32 cellular contexts compared by ENCODE assay signal in the genomic region with DNA sequence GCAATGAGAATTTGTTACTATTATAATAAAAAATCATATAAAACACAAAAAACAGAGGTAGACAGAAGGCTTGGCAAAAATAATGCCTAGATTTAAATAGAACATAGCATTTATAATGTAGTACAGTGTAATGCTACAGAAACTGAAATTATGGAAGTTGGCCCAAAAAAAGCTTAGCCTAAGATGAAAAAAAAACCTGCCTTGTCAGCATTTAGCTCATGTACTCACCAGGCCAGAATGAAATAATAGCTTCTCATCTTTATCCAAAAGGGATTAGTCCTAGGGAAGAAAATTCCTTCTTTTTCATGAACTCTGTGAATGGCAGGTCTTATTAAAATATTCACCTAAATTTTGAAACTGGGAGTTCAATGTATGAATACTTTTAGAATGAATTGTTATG.
"Had no signal": no experiment of that assay in that cellular context is flagged by ENCODE, and none has a peak within 500 bp of the region (broad histone marks: within the 10 kb centered on the region; RNA-seq: fewer than 3 reads in every experiment).

No MANE protein-coding gene starts in this region.

- H3K36me3 ChIP-seq: neutrophil, ovary, spleen, stomach, suprapubic skin, tibial artery, transverse colon, upper lobe of right lung, uterus had no signal

- H3K9me3 ChIP-seq: neutrophil, ovary, psoas muscle, stomach, suprapubic skin, testis, tibial artery, upper lobe of right lung, uterus had no signal

- H3K27me3 Mint-ChIP-seq: naive thymus-derived CD4-positive, alpha-beta T cell; progenitor cell of endocrine pancreas; stimulated activated naive B cell treated with anti-CD40 and anti-IgM and Interleukin-4, amounts not matched to agents 10 μg/mL and 1 μg/mL and 100 μg/mL, for 72 hours; stimulated activated naive CD8-positive, alpha-beta T cell treated with anti-CD3 and anti-CD28 coated beads, Interleukin-15, Interleukin-2, amounts not matched to agents 100 ng/mL and 50 ng/mL, for 24 hours; type B pancreatic cell had no signal

- DNase-seq: naive thymus-derived CD4-positive, alpha-beta T cell; natural killer cell; nephron progenitor cell; nucleus accumbens; ovary; posterior cingulate gyrus; psoas muscle; right cardiac atrium; spleen; stimulated activated CD4-positive, alpha-beta T cell treated with anti-CD3 and anti-CD28 coated beads, Interleukin-15, amount 100 ng/mL, for 24 hours; stimulated activated CD4-positive, alpha-beta T cell treated with anti-CD3 and anti-CD28 coated beads, Interleukin-2, amount 100 ng/mL, for 24 hours; stimulated activated CD4-positive, alpha-beta T cell treated with anti-CD3 and anti-CD28 coated beads, Interleukin-2, amount 100 ng/mL, for 48 hours; stimulated activated CD4-positive, alpha-beta T cell treated with anti-CD3 and anti-CD28 coated beads, Interleukin-4, amount 100 ng/mL, for 24 hours; stimulated activated naive B cell treated with anti-CD40 and anti-IgM and Interleukin-4, amounts not matched to agents 10 μg/mL and 1 μg/mL and 100 μg/mL, for 72 hours; stimulated activated naive CD4-positive, alpha-beta T cell treated with Interleukin-2 at 50 U/mL for 16 hours; stomach; testis; tibial artery; transverse colon; upper lobe of right lung; uterus had no signal

- H3K27ac ChIP-seq: neutrophil, ovary, parathyroid adenoma, psoas muscle, skin epidermis, spleen, stomach, suprapubic skin, testis, tibial artery, transverse colon, upper lobe of right lung, uterus had no signal

- H3K9me3 Mint-ChIP-seq: nephron progenitor cell, neural crest cell, type B pancreatic cell had no signal

- H3K4me2 ChIP-seq: smooth muscle cell had no signal

- H3K27me3 ChIP-seq: neutrophil, ovary, spleen, stomach, suprapubic skin, testis, tibial artery, transverse colon, upper lobe of right lung, uterus had no signal

- ATAC-seq: naive thymus-derived CD4-positive, alpha-beta T cell; natural killer cell; psoas muscle; right cardiac atrium; sciatic nerve; stimulated activated effector memory CD8-positive, alpha-beta T cell treated with anti-CD3 and anti-CD28 coated beads, Interleukin-12 subunit alpha, Interleukin-12 subunit beta, amount 100 ng/mL, for 72 hours; stimulated activated naive B cell treated with anti-CD40 and anti-IgM and Interleukin-4, amounts not matched to agents 10 μg/mL and 1 μg/mL and 100 μg/mL, for 72 hours; upper lobe of right lung had no signal

- H3K36me3 Mint-ChIP-seq: naive thymus-derived CD4-positive, alpha-beta T cell; stimulated activated effector memory CD8-positive, alpha-beta T cell treated with anti-CD3 and anti-CD28 coated beads, Interleukin-12 subunit alpha, Interleukin-12 subunit beta, amount 100 ng/mL, for 72 hours; stimulated activated naive B cell treated with anti-CD40 and anti-IgM and Interleukin-4, amounts not matched to agents 10 μg/mL and 1 μg/mL and 100 μg/mL, for 72 hours; type B pancreatic cell had no signal

- H3K4me1 Mint-ChIP-seq: naive thymus-derived CD4-positive, alpha-beta T cell; natural killer cell; nephron progenitor cell; neural crest cell; stimulated activated effector memory CD8-positive, alpha-beta T cell treated with anti-CD3 and anti-CD28 coated beads, Interleukin-12 subunit alpha, Interleukin-12 subunit beta, amount 100 ng/mL, for 72 hours; stimulated activated naive B cell treated with anti-CD40 and anti-IgM and Interleukin-4, amounts not matched to agents 10 μg/mL and 1 μg/mL and 100 μg/mL, for 72 hours had no signal

- H3K9ac ChIP-seq: parathyroid adenoma had no signal

- H3K4me1 ChIP-seq: parathyroid adenoma, psoas muscle, spleen, stomach, suprapubic skin, testis, tibial artery, transverse colon, upper lobe of right lung, uterus had no signal

- H2AFZ ChIP-seq: parathyroid adenoma had no signal

- H3K27ac Mint-ChIP-seq: naive thymus-derived CD4-positive, alpha-beta T cell; natural killer cell; nephron progenitor cell; progenitor cell of endocrine pancreas; stimulated activated effector memory CD8-positive, alpha-beta T cell treated with anti-CD3 and anti-CD28 coated beads, Interleukin-12 subunit alpha, Interleukin-12 subunit beta, amount 100 ng/mL, for 72 hours; stimulated activated naive B cell treated with anti-CD40 and anti-IgM and Interleukin-4, amounts not matched to agents 10 μg/mL and 1 μg/mL and 100 μg/mL, for 72 hours; stimulated activated naive CD8-positive, alpha-beta T cell treated with anti-CD3 and anti-CD28 coated beads, Interleukin-15, Interleukin-2, amounts not matched to agents 100 ng/mL and 50 ng/mL, for 24 hours; type B pancreatic cell had no signal

- H3K4me3 ChIP-seq: ovary, psoas muscle, skin epidermis, smooth muscle cell, spleen, stomach, suprapubic skin, testis, tibial artery, transverse colon, upper lobe of right lung, uterus had no signal

- H3K79me2 ChIP-seq: parathyroid adenoma had no signal

- H3K4me3 Mint-ChIP-seq: naive thymus-derived CD4-positive, alpha-beta T cell; natural killer cell; nephron progenitor cell; neural crest cell; stimulated activated effector memory CD8-positive, alpha-beta T cell treated with anti-CD3 and anti-CD28 coated beads, Interleukin-12 subunit alpha, Interleukin-12 subunit beta, amount 100 ng/mL, for 72 hours; stimulated activated naive B cell treated with anti-CD40 and anti-IgM and Interleukin-4, amounts not matched to agents 10 μg/mL and 1 μg/mL and 100 μg/mL, for 72 hours; stimulated activated naive CD8-positive, alpha-beta T cell treated with anti-CD3 and anti-CD28 coated beads, Interleukin-15, Interleukin-2, amounts not matched to agents 100 ng/mL and 50 ng/mL, for 24 hours; type B pancreatic cell had no signal
